In the genomic region with DNA sequence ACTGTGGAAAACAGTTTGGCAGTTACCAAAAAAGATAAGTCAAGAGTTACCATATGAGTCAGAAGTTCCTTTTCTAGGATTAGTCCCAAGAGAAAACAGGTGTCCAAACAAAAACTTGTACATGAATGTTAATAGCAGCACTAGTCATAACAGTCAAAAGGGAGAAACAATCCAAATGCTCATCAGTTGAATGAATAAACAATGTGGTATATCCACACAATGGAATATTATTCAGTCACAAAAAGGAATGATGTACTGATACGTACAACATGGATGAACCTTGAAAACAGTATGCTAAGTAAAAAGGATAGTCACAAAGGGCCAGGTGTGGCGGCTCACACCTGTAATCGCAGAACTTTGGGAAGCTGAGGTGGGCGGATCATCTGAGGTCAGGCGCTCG, we compare ENCODE assay signal across 32 cellular contexts.
"Had no signal": no experiment of that assay in that cellular context is flagged by ENCODE, and none has a peak within 500 bp of the region (broad histone marks: within the 10 kb centered on the region; RNA-seq: fewer than 3 reads in every experiment).

No MANE protein-coding gene starts in this region.

- H3K36me3 ChIP-seq: uterus had no signal

- DNase-seq: dorsolateral prefrontal cortex; effector CD4-positive, alpha-beta T cell; hypothalamus; immature natural killer cell; islet precursor cell; kidney glomerular epithelial cell; left colon; left ventricle myocardium superior; mucosa of descending colon; naive thymus-derived CD4-positive, alpha-beta T cell; right lobe of liver; stimulated activated CD4-positive, alpha-beta T cell treated with anti-CD3 and anti-CD28 coated beads, Interleukin-12 subunit alpha, Interleukin-12 subunit beta, amount 100 ng/mL, for 4 hours; stimulated activated CD4-positive, alpha-beta T cell treated with anti-CD3 and anti-CD28 coated beads, Interleukin-1b, Interleukin-23, amount 100 ng/mL, for 48 hours; stimulated activated CD4-positive, alpha-beta T cell treated with anti-CD3 and anti-CD28 coated beads, Interleukin-4, amount 100 ng/mL, for 1 hour; stimulated activated CD8-positive, alpha-beta memory T cell treated with anti-CD3 and anti-CD28 coated beads, Interleukin-4, amount 100 ng/mL, for 48 hours; stimulated activated naive CD4-positive, alpha-beta T cell; stimulated activated naive CD8-positive, alpha-beta T cell treated with anti-CD3 and anti-CD28 coated beads, Interleukin-15, amount 100 ng/mL, for 72 hours; transverse colon; upper lobe of right lung; uterus had no signal

- H3K4me3 Mint-ChIP-seq: immature natural killer cell; memory B cell; naive thymus-derived CD4-positive, alpha-beta T cell; nephron; neural progenitor cell; stimulated activated naive CD8-positive, alpha-beta T cell treated with anti-CD3 and anti-CD28 coated beads, Interleukin-15, amount 100 ng/mL, for 72 hours had no signal

- H3K27ac Mint-ChIP-seq: immature natural killer cell; memory B cell; naive thymus-derived CD4-positive, alpha-beta T cell; nephron; neural progenitor cell; progenitor cell of endocrine pancreas; stimulated activated naive CD8-positive, alpha-beta T cell treated with anti-CD3 and anti-CD28 coated beads, Interleukin-15, amount 100 ng/mL, for 72 hours had no signal

- FAIRE-seq: colon, endothelial cell of umbilical vein, frontal cortex had no signal

- H3K27ac ChIP-seq: dorsolateral prefrontal cortex, esophagus muscularis mucosa, neural progenitor cell, parathyroid adenoma, right lobe of liver, suprapubic skin, transverse colon, upper lobe of right lung, uterus had no signal

- H3K4me1 ChIP-seq: esophagus muscularis mucosa, neural progenitor cell, parathyroid adenoma, right lobe of liver, suprapubic skin, transverse colon, upper lobe of right lung, uterus had no signal

- H3K4me1 Mint-ChIP-seq: nephron; neural progenitor cell; stimulated activated naive CD8-positive, alpha-beta T cell treated with anti-CD3 and anti-CD28 coated beads, Interleukin-15, amount 100 ng/mL, for 72 hours had no signal

- H3K4me3 ChIP-seq: dorsolateral prefrontal cortex, esophagus muscularis mucosa, lung, mucosa of descending colon, neural progenitor cell, right lobe of liver, smooth muscle cell, suprapubic skin, transverse colon, upper lobe of right lung, uterus had no signal

- H3K27me3 Mint-ChIP-seq: memory B cell; naive thymus-derived CD4-positive, alpha-beta T cell; progenitor cell of endocrine pancreas; stimulated activated naive CD8-positive, alpha-beta T cell treated with anti-CD3 and anti-CD28 coated beads, Interleukin-15, amount 100 ng/mL, for 72 hours had no signal

- ATAC-seq: left colon; left ventricle myocardium superior; mucosa of descending colon; naive thymus-derived CD4-positive, alpha-beta T cell; right lobe of liver; stimulated activated naive CD8-positive, alpha-beta T cell treated with anti-CD3 and anti-CD28 coated beads, Interleukin-15, amount 100 ng/mL, for 72 hours; upper lobe of right lung had no signal

- H3K27me3 ChIP-seq: dorsolateral prefrontal cortex, esophagus muscularis mucosa, neural progenitor cell, right lobe of liver, suprapubic skin, transverse colon, upper lobe of right lung, uterus had no signal
